10 cellular contexts compared by ENCODE assay signal in genomic region chr18:46336278-46337205, GRCh38.
A peak's percentile ranks its signal among the peaks of the same experiment; 100 is the strongest.
DNase-seq lines count a peak whose midpoint lies in the region; ATAC-seq and TF ChIP-seq lines count a peak whose summit lies in the region.
"Had no signal": no experiment of that assay in that cellular context is flagged by ENCODE, and none has a peak within 500 bp of the region (broad histone marks: within the 10 kb centered on the region; RNA-seq: fewer than 3 reads in every experiment).

No MANE protein-coding gene starts in this region.

- no peaks in the 10 kb centered on the region for H3K9me3 Mint-ChIP-seq in activated naive CD4-positive, alpha-beta T cell treated with anti-CD3 and anti-CD28 coated beads, Interleukin-2, amount 10 ng/mL, durations not matched to agents 7 days and 5 days

- no peak for TF ChIP-seq CTCF in RWPE2 (IDR thresholded peaks at IDR 0.05; ENCODE audit: poor library complexity, severe bottlenecking)
- TF ChIP-seq CTCF in hepatocyte (IDR thresholded peaks at IDR 0.05; ENCODE audit: poor library complexity), result no peak
- TF ChIP-seq CTCF in spleen (IDR thresholded peaks at IDR 0.05 in 8 of 11, conservative IDR thresholded peaks at IDR 0.05 in 3 of 11), result no peak

- peaks cover 86% of the 10 kb centered on the region for H3K27me3 Mint-ChIP-seq in activated naive CD4-positive, alpha-beta T cell treated with anti-CD3 and anti-CD28 coated beads, Interleukin-2, amount 10 ng/mL, durations not matched to agents 7 days and 5 days

- H3K4me1 Mint-ChIP-seq in activated naive CD4-positive, alpha-beta T cell treated with anti-CD3 and anti-CD28 coated beads, Interleukin-2, amount 10 ng/mL, durations not matched to agents 7 days and 5 days, result peaks cover 69% of the 10 kb centered on the region

- H3K27ac ChIP-seq in RWPE2 (ENCODE audit: poor library complexity, severe bottlenecking) (peak overlapping the region; percentile 68), hepatocyte (peak overlapping the region; percentile 36), spleen (peak overlapping the region in 7 of 8 donors; percentile 1 to 82 (median 75))

- no peak for TF ChIP-seq POLR2A in spleen (IDR thresholded peaks at IDR 0.05)

- CTCF ChIA-PET in activated naive CD4-positive, alpha-beta T cell treated with anti-CD3 and anti-CD28 coated beads, Interleukin-2, amount 10 ng/mL, durations not matched to agents 7 days and 5 days (lab: Charles Lee), result no interaction called here

- no peak for ATAC-seq in RWPE2 (ENCODE audit: low read depth)
- ATAC-seq in GM18519 (IDR thresholded peaks at IDR 0.05; ENCODE audit: low FRiP score, unreplicated experiment), result no peak
- no peak for ATAC-seq in GM21526 (IDR thresholded peaks at IDR 0.05; ENCODE audit: low FRiP score, unreplicated experiment)
- ATAC-seq: esophagus mucosa had no signal

- H3K9me3 ChIP-seq in RWPE2 (ENCODE audit: severe bottlenecking), result no peaks in the 10 kb centered on the region
- H3K9me3 ChIP-seq in hepatocyte (ENCODE audit: low read depth), result no peaks in the 10 kb centered on the region
- no peaks in the 10 kb centered on the region for H3K9me3 ChIP-seq in spleen

- H3K9me2 ChIP-seq in hepatocyte (replicated peaks; ENCODE audit: insufficient read depth), result no peaks in the 10 kb centered on the region

- 49% methylated on average over 8 of the region's 8 CpGs for WGBS in hepatocyte (ENCODE audit: low lambda C conversion rate, missing lambda C conversion rate)
- WGBS in spleen, 5 donors, result 37 to 57% (median 44%) methylated on average over 8 of the region's 8 CpGs

- DNase-seq in activated naive CD4-positive, alpha-beta T cell treated with anti-CD3 and anti-CD28 coated beads, Interleukin-2, amount 10 ng/mL, durations not matched to agents 7 days and 5 days, result no peak
- DNase-seq in activated naive CD4-positive, alpha-beta T cell treated with Interleukin-2 at 50 U/mL for 16 hours, result no peak
- DNase-seq in RWPE2 (ENCODE audit: low spot score) (peak; percentile 15), hepatocyte (ENCODE audit: low spot score) (no peak), spleen (peak; percentile 62)
- no peak for DNase-seq in activated CD4-positive, alpha-beta T cell treated with anti-CD3 and anti-CD28 coated beads for 4 hours
- DNase-seq: NCI-H1105 had no signal

- no peaks in the 10 kb centered on the region for H4K20me1 ChIP-seq in hepatocyte (ENCODE audit: insufficient read depth, poor library complexity, severe bottlenecking)

- H3K4me3 ChIP-seq in RWPE2 (ENCODE audit: severe bottlenecking), result peak overlapping the region; percentile 88
- H3K4me3 ChIP-seq in hepatocyte, result no peak overlapping the region
- H3K4me3 ChIP-seq in spleen, result peak overlapping the region in 2 of 8 donors; percentile 66 to 76

- H3K27me3 ChIP-seq in RWPE2 (ENCODE audit: insufficient read depth, poor library complexity, severe bottlenecking) (no peaks in the 10 kb centered on the region), hepatocyte (peaks cover 45% of the 10 kb centered on the region), spleen (replicated peaks in 1 of 7) (peaks cover 0 to 68% (median 16%) of the 10 kb centered on the region in 7 donors)

- H3K4me2 ChIP-seq in hepatocyte, result peak overlapping the region; percentile 61

- peak overlapping the region; percentile 85 for H3K4me3 Mint-ChIP-seq in activated naive CD4-positive, alpha-beta T cell treated with anti-CD3 and anti-CD28 coated beads, Interleukin-2, amount 10 ng/mL, durations not matched to agents 7 days and 5 days

- peaks cover 21% of the 10 kb centered on the region for H3K36me3 ChIP-seq in RWPE2 (ENCODE audit: low read depth)
- no peaks in the 10 kb centered on the region for H3K36me3 ChIP-seq in hepatocyte (replicated peaks; ENCODE audit: insufficient read depth, low read depth)
- no peaks in the 10 kb centered on the region for H3K36me3 ChIP-seq in spleen

- H3K36me3 Mint-ChIP-seq in activated naive CD4-positive, alpha-beta T cell treated with anti-CD3 and anti-CD28 coated beads, Interleukin-2, amount 10 ng/mL, durations not matched to agents 7 days and 5 days, result peaks cover 18% of the 10 kb centered on the region

- no peak overlapping the region for H2AFZ ChIP-seq in hepatocyte

- H3K27ac Mint-ChIP-seq in activated naive CD4-positive, alpha-beta T cell treated with anti-CD3 and anti-CD28 coated beads, Interleukin-2, amount 10 ng/mL, durations not matched to agents 7 days and 5 days, result no peak overlapping the region

- intact Hi-C loops in spleen (cut with DNase I; ENCODE audit: low total_unique reads), result no loop called here

- peaks cover 19% of the 10 kb centered on the region for H3K4me1 ChIP-seq in RWPE2 (ENCODE audit: insufficient read depth, poor library complexity, severe bottlenecking)
- H3K4me1 ChIP-seq in hepatocyte (ENCODE audit: insufficient read depth), result peaks cover 22% of the 10 kb centered on the region
- peaks cover 5 to 85% (median 53%) of the 10 kb centered on the region in 6 donors for H3K4me1 ChIP-seq in spleen

- H3K79me2 ChIP-seq in hepatocyte, result no peaks in the 10 kb centered on the region

Comparison
In these comparisons a context has a peak if more than half of its experiments do, and no peak if none do; other contexts are left out.
1. DNase-seq: peak in RWPE2 (single experiment) and spleen (single experiment); none in activated naive CD4-positive, alpha-beta T cell treated with anti-CD3 and anti-CD28 coated beads, Interleukin-2, amount 10 ng/mL, durations not matched to agents 7 days and 5 days (single experiment), activated naive CD4-positive, alpha-beta T cell treated with Interleukin-2 at 50 U/mL for 16 hours (single experiment), hepatocyte (single experiment) and activated CD4-positive, alpha-beta T cell treated with anti-CD3 and anti-CD28 coated beads for 4 hours (0 of 2).
2. Peak in every context shown above with its lines, with median percentiles within 50 percentile points of each other: H3K27ac ChIP-seq.